4 cellular contexts compared by ENCODE assay signal in the genomic region with DNA sequence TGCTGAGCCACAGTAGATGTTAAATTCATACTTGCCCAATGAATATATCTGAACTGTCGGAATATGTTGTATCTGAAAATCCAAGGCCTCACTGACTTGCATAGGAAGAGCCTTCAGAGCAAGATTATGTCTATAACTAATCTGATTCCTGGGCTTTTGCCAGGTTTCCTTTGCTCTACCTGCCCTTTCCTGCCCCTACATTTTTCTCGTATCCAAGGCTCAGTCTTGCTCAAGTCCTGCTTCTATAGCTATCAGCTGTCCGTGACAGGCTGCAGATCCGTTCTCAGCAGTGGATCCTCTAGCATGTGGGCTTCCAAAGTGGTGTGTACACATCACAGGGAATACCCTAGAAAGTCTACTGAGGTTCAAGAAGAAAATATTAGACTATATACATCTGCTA.
"Had no signal": no experiment of that assay in that cellular context is flagged by ENCODE, and none has a peak within 500 bp of the region (broad histone marks: within the 10 kb centered on the region; RNA-seq: fewer than 3 reads in every experiment).

No MANE protein-coding gene starts in this region.

- H3K4me3 ChIP-seq: GM23338 had no signal

- ATAC-seq: GM23338 had no signal

- DNase-seq: H9, HCEC 1CT, IMR-90 had no signal

- H3K4me3 Mint-ChIP-seq: GM23338, H9 had no signal

- H3K27ac Mint-ChIP-seq: GM23338, H9 had no signal

- H3K4me1 Mint-ChIP-seq: GM23338, H9 had no signal
